13 cellular contexts compared by ENCODE assay signal in genomic region chr9:131197160-131197911, GRCh38.
"Had no signal": no experiment of that assay in that cellular context is flagged by ENCODE, and none has a peak within 500 bp of the region (broad histone marks: within the 10 kb centered on the region; RNA-seq: fewer than 3 reads in every experiment).

No MANE protein-coding gene starts in this region.

- H3K27me3 ChIP-seq: esophagus squamous epithelium, tibial nerve, vagina had no signal

- H3K4me3 ChIP-seq: esophagus squamous epithelium, mucosa of descending colon, tibial nerve, vagina had no signal

- DNase-seq: activated CD4-positive, alpha-beta T cell treated with anti-CD3 and anti-CD28 coated beads, Interleukin-2, amount 50 U/mL, for 1 hour; activated effector memory CD4-positive, alpha-beta T cell treated with Interleukin-2 at 50 U/mL for 16 hours; activated T-cell treated with anti-CD3 and anti-CD28 coated beads, Interleukin-2, amount 50 U/mL, for 1 hour; anterior cingulate cortex; esophagus squamous epithelium; foreskin fibroblast; left cardiac atrium; mucosa of descending colon; naive thymus-derived CD8-positive, alpha-beta T cell; posterior cingulate gyrus had no signal

- H3K4me1 ChIP-seq: esophagus squamous epithelium, tibial nerve, vagina had no signal

- H3K27ac ChIP-seq: esophagus squamous epithelium, tibial nerve, vagina had no signal

- H3K27me3 Mint-ChIP-seq: activated naive CD4-positive, alpha-beta T cell treated with anti-CD3 and anti-CD28 coated beads, Interleukin-2, amount 50 U/mL, for 24 hours; naive thymus-derived CD8-positive, alpha-beta T cell had no signal

- H3K9me3 ChIP-seq: esophagus squamous epithelium, mucosa of descending colon, tibial nerve, vagina had no signal

- ATAC-seq: left cardiac atrium; mucosa of descending colon; naive thymus-derived CD8-positive, alpha-beta T cell had no signal

- H3K27ac Mint-ChIP-seq: activated naive CD4-positive, alpha-beta T cell treated with anti-CD3 and anti-CD28 coated beads, Interleukin-2, amount 50 U/mL, for 24 hours had no signal

- H3K4me1 Mint-ChIP-seq: activated naive CD4-positive, alpha-beta T cell treated with anti-CD3 and anti-CD28 coated beads, Interleukin-2, amount 50 U/mL, for 24 hours had no signal

- H3K9me3 Mint-ChIP-seq: activated naive CD4-positive, alpha-beta T cell treated with anti-CD3 and anti-CD28 coated beads, Interleukin-2, amount 50 U/mL, for 24 hours; naive thymus-derived CD8-positive, alpha-beta T cell had no signal

- H3K4me3 Mint-ChIP-seq: activated naive CD4-positive, alpha-beta T cell treated with anti-CD3 and anti-CD28 coated beads, Interleukin-2, amount 50 U/mL, for 24 hours; naive thymus-derived CD8-positive, alpha-beta T cell had no signal
